10 cellular contexts compared by ENCODE assay signal in genomic region chr1:239989990-239990389, GRCh38.
"Had no signal": no experiment of that assay in that cellular context is flagged by ENCODE, and none has a peak within 500 bp of the region (broad histone marks: within the 10 kb centered on the region; RNA-seq: fewer than 3 reads in every experiment).

No MANE protein-coding gene starts in this region.

- FAIRE-seq: H1, H54 had no signal

- H3K4me1 Mint-ChIP-seq: GM23338, H9 had no signal

- H3K4me3 ChIP-seq: GM23248, GM23338, HAP-1 had no signal

- DNase-seq: GM23248, GOT3, H7, H9, HCEC 1CT, HFFc6 had no signal

- H3K36me3 ChIP-seq: HAP-1 had no signal

- H3K9ac ChIP-seq: GM23248 had no signal

- H3K27ac ChIP-seq: GM23248 had no signal

- H3K4me1 ChIP-seq: HAP-1 had no signal

- H3K27ac Mint-ChIP-seq: GM23338, H9, HFFc6 had no signal

- H3K4me3 Mint-ChIP-seq: GM23338, H9, HFFc6 had no signal

- H3K9me3 ChIP-seq: HAP-1 had no signal
